ENCODE assay signal across 1 cellular context in the genomic region with DNA sequence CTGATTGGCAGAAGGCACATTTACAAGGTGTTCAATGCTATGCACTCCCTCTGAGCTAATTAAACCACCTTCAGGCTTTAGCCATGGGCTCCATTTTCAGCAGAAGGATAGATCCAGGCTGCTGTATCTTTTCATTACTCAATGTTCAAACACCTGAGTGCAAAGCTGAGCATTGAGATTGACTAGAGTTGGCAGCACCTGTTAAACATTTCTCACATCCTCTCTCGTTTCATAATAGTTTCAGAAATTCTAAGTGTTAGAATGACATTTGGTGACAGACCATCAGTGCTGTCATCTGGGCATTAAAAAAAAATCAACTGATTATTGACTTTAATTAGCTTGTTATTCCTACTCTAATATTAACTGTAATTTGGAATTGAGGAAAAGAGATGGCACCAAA.
TF ChIP-seq lines count a peak whose summit lies in the region.

No MANE protein-coding gene starts in this region.

TF ChIP-seq in GM23338, 12 proteins besides CTCF, POLR2A, EP300 and RAD21 (continued from another document):
- no peak for TF ChIP-seq ZNF331 (CRISPR knock-in tag; IDR thresholded peaks at IDR 0.05; ENCODE audit: low read depth)
- no peak for TF ChIP-seq POLR2AphosphoS5 (IDR thresholded peaks at IDR 0.05; ENCODE audit: low read depth)
- no peak for TF ChIP-seq EZH2 (IDR thresholded peaks at IDR 0.05; ENCODE audit: low read depth, unreplicated experiment)
- TF ChIP-seq JUNB (IDR thresholded peaks at IDR 0.05; ENCODE audit: unreplicated experiment) = no peak
- TF ChIP-seq, protein P1, sequence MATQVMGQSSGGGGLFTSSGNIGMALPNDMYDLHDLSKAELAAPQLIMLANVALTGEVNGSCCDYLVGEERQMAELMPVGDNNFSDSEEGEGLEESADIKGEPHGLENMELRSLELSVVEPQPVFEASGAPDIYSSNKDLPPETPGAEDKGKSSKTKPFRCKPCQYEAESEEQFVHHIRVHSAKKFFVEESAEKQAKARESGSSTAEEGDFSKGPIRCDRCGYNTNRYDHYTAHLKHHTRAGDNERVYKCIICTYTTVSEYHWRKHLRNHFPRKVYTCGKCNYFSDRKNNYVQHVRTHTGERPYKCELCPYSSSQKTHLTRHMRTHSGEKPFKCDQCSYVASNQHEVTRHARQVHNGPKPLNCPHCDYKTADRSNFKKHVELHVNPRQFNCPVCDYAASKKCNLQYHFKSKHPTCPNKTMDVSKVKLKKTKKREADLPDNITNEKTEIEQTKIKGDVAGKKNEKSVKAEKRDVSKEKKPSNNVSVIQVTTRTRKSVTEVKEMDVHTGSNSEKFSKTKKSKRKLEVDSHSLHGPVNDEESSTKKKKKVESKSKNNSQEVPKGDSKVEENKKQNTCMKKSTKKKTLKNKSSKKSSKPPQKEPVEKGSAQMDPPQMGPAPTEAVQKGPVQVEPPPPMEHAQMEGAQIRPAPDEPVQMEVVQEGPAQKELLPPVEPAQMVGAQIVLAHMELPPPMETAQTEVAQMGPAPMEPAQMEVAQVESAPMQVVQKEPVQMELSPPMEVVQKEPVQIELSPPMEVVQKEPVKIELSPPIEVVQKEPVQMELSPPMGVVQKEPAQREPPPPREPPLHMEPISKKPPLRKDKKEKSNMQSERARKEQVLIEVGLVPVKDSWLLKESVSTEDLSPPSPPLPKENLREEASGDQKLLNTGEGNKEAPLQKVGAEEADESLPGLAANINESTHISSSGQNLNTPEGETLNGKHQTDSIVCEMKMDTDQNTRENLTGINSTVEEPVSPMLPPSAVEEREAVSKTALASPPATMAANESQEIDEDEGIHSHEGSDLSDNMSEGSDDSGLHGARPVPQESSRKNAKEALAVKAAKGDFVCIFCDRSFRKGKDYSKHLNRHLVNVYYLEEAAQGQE (IDR thresholded peaks at IDR 0.05; ENCODE audit: unreplicated experiment) = no peak
- no peak for TF ChIP-seq CREB1 (CRISPR knock-in tag; IDR thresholded peaks at IDR 0.05; ENCODE audit: low read depth)
TF ChIP-seq in GM23338: peak in this region for 0.
